Comparison of ENCODE assay signal across 8 cellular contexts in genomic region chr2:38115216-38116012, GRCh38. TPM values are rescaled to one million over a fixed set of nuclear protein-coding genes. Genes with fewer than 3 reads are reported as not detected.
DNase-seq lines count a peak whose midpoint lies in the region; ATAC-seq, FAIRE-seq and TF ChIP-seq lines count a peak whose summit lies in the region.

No MANE protein-coding gene starts in this region.

- H3K27me3 ChIP-seq in prostate gland (replicated peaks; ENCODE audit: insufficient read depth): no peaks in the 10 kb centered on the region

- ATAC-seq in GM18520 (IDR thresholded peaks at IDR 0.05; ENCODE audit: unreplicated experiment): no peak

- no peak for DNase-seq in GM18507 (ENCODE audit: extremely low spot score, insufficient read length, low read depth)
- peak; percentile 81 for DNase-seq in LoVo (ENCODE audit: low spot score)
- DNase-seq in SHP77 (lab: John Stamatoyannopoulos, UW): peak; percentile 26 to 50
- peak; percentile 86 for DNase-seq in activated effector memory CD4-positive, alpha-beta T cell treated with anti-CD3 and anti-CD28 coated beads, Interleukin-2, amount 50 U/mL, for 16 hours
- DNase-seq in glomerular visceral epithelial cell (ENCODE audit: extremely low spot score): peak; percentile 78
- peak; percentile 74 for DNase-seq in prostate gland (ENCODE audit: low spot score)

- no peaks in the 10 kb centered on the region for H3K4me1 ChIP-seq in prostate gland (replicated peaks)

- no peak overlapping the region for H3K27ac ChIP-seq in prostate gland

- 35% methylated on average over 8 of the region's 8 CpGs for WGBS in prostate gland

- H3K9me3 ChIP-seq in prostate gland: no peaks in the 10 kb centered on the region

- H3K36me3 ChIP-seq in prostate gland: no peaks in the 10 kb centered on the region

- intact Hi-C loops in prostate gland (cut with DNase I): no loop called here

- no peak overlapping the region for H3K4me3 ChIP-seq in prostate gland

- FAIRE-seq in A204.1 (lab: Jason Lieb, UNC) (peak; percentile 49), GM18507 (lab: Jason Lieb, UNC) (peak; percentile 76)

- peak; percentile 60 to 87 (median 66) for TF ChIP-seq CTCF in prostate gland (IDR thresholded peaks at IDR 0.05)

- TF ChIP-seq POLR2A in prostate gland (IDR thresholded peaks at IDR 0.05): no peak

RNA-seq across cellular contexts. Expression of gene CYP1B1, which starts 39.5 kb away (rescaled TPM):
- total RNA-seq in prostate gland: 100 to 1,000 TPM in 1 of 2 donors, 10 to 100 TPM in 1; 19.4 to 289 TPM
